In genomic region chr17:19013806-19014627, GRCh38 we compare ENCODE assay signal across 18 cellular contexts. TPM values are rescaled to one million over a fixed set of nuclear protein-coding genes. Genes with fewer than 3 reads are reported as not detected.
DNase-seq lines count a peak whose midpoint lies in the region; ATAC-seq, FAIRE-seq and TF ChIP-seq lines count a peak whose summit lies in the region.
"Had no signal": no experiment of that assay in that cellular context is flagged by ENCODE, and none has a peak within 500 bp of the region (broad histone marks: within the 10 kb centered on the region; RNA-seq: fewer than 3 reads in every experiment).

No MANE protein-coding gene starts in this region.

- no peak for TF ChIP-seq CTCF in K562 (IDR thresholded peaks at IDR 0.05 in 2 of 3, conservative IDR thresholded peaks at IDR 0.05 in 1 of 3; ENCODE audit: insufficient read depth in 2 of 3, low read depth in 1 of 3, low read length in 3 of 3)
- TF ChIP-seq CTCF in keratinocyte (optimal IDR thresholded peaks at IDR 0.05 in 1 of 3, IDR thresholded peaks at IDR 0.05 in 1 of 3, conservative IDR thresholded peaks at IDR 0.05 in 1 of 3; ENCODE audit: extremely low read depth in 1 of 3, insufficient read depth in 2 of 3, low read length in 3 of 3) = no peak
- TF ChIP-seq CTCF in endodermal cell (conservative IDR thresholded peaks at IDR 0.05) = no peak

- H3K27ac ChIP-seq in GM23248 (no peak overlapping the region), K562 (ENCODE audit: extremely low read depth, low read depth, low read length) (no peak overlapping the region), keratinocyte (ENCODE audit: control insufficient read depth, insufficient read depth, low read length) (no peak overlapping the region), endodermal cell (ENCODE audit: low read depth, low read length) (no peak overlapping the region)
- H3K27ac ChIP-seq: BLaER1 had no signal

- H2AFZ ChIP-seq in GM23248 = no peak overlapping the region
- H2AFZ ChIP-seq in K562 (ENCODE audit: low read depth, low read length) = no peak overlapping the region
- no peak overlapping the region for H2AFZ ChIP-seq in keratinocyte (ENCODE audit: control insufficient read depth, low read length)

- no peak overlapping the region for H3K4me3 Mint-ChIP-seq in stimulated activated naive B cell treated with anti-CD40 and anti-IgM and Interleukin-4, amounts not matched to agents 10 μg/mL and 1 μg/mL and 100 μg/mL, for 72 hours
- no peak overlapping the region for H3K4me3 Mint-ChIP-seq in endodermal cell
- H3K4me3 Mint-ChIP-seq: CD8-positive, alpha-beta memory T cell; HFFc6 had no signal

- H3K36me3 Mint-ChIP-seq in stimulated activated naive B cell treated with anti-CD40 and anti-IgM and Interleukin-4, amounts not matched to agents 10 μg/mL and 1 μg/mL and 100 μg/mL, for 72 hours = peaks cover 3 to 5% of the 10 kb centered on the region in 2 donors
- H3K36me3 Mint-ChIP-seq in endodermal cell (ENCODE audit: low read depth) = no peaks in the 10 kb centered on the region

- dilution Hi-C loops in keratinocyte (cut with MboI; ENCODE audit: extremely low pct_ligation_motif_present, low sequenced_read_pairs) = no loop called here

- H3K4me2 ChIP-seq in GM23248 (ENCODE audit: unreplicated experiment) (no peak overlapping the region), K562 (ENCODE audit: insufficient read depth, low read length) (no peak overlapping the region), keratinocyte (ENCODE audit: control insufficient read depth, extremely low read depth, insufficient read depth, low read depth, low read length) (peak overlapping the region; percentile 23)
- H3K4me2 ChIP-seq: BLaER1 had no signal

- no peak overlapping the region for H3K4me3 ChIP-seq in GM23248
- H3K4me3 ChIP-seq in K562 = no peak overlapping the region
- no peak overlapping the region for H3K4me3 ChIP-seq in keratinocyte (ENCODE audit: control insufficient read depth in 2 of 3, extremely low read depth in 1 of 3, insufficient read depth in 2 of 3, low read depth in 1 of 3, low read length in 3 of 3)
- no peak overlapping the region for H3K4me3 ChIP-seq in endodermal cell (ENCODE audit: low read length)
- H3K4me3 ChIP-seq: BLaER1, MG63 had no signal

- H3K27me3 ChIP-seq in GM23248 (replicated peaks; ENCODE audit: insufficient read depth) = no peaks in the 10 kb centered on the region
- H3K27me3 ChIP-seq in K562 (ENCODE audit: control insufficient read depth in 2 of 2, insufficient read depth in 2 of 2, low read length in 2 of 2) = no peaks in the 10 kb centered on the region
- no peaks in the 10 kb centered on the region for H3K27me3 ChIP-seq in keratinocyte (ENCODE audit: control insufficient read depth, extremely low read depth, insufficient read depth, low read length)
- H3K27me3 ChIP-seq in endodermal cell (ENCODE audit: control insufficient read depth, insufficient read depth, low read length, poor library complexity, severe bottlenecking) = no peaks in the 10 kb centered on the region
- H3K27me3 ChIP-seq: BLaER1, MG63 had no signal

- TF ChIP-seq RAD21 in K562 (CRISPR knock-in tag; conservative IDR thresholded peaks at IDR 0.05 in 1 of 2, IDR thresholded peaks at IDR 0.05 in 1 of 2) = no peak

- peaks cover 15 to 37% of the 10 kb centered on the region in 2 donors for H3K4me1 Mint-ChIP-seq in stimulated activated naive B cell treated with anti-CD40 and anti-IgM and Interleukin-4, amounts not matched to agents 10 μg/mL and 1 μg/mL and 100 μg/mL, for 72 hours
- H3K4me1 Mint-ChIP-seq in endodermal cell = peaks cover 21% of the 10 kb centered on the region

- no TSS peak for BruUV-seq in K562 (replicated peaks; lab: Mats Ljungman, UMichigan)

- 91 to 93% methylated on average over 11 of the region's 11 CpGs for WGBS in GM23248 (ENCODE audit: low coverage in 1 of 2, low lambda C conversion rate in 2 of 2, missing lambda C conversion rate in 2 of 2), 2 experiments
- WGBS in K562 (ENCODE audit: insufficient coverage, low coverage, missing lambda C conversion rate) = 41% methylated on average over 9 of the region's 11 CpGs
- WGBS in endodermal cell (ENCODE audit: insufficient coverage in 1 of 2, insufficient read length in 1 of 2), 2 experiments = 85 to 100% methylated on average over 4 to 11 of the region's 11 CpGs

- H3K27ac Mint-ChIP-seq in stimulated activated naive B cell treated with anti-CD40 and anti-IgM and Interleukin-4, amounts not matched to agents 10 μg/mL and 1 μg/mL and 100 μg/mL, for 72 hours = peak overlapping the region; percentile 20
- no peak overlapping the region for H3K27ac Mint-ChIP-seq in endodermal cell
- H3K27ac Mint-ChIP-seq: HFFc6 had no signal

- in situ Hi-C loops in GM23248 (cut with MboI) (no loop called here), K562 (cut with MboI) (no loop called here)

- H3F3A ChIP-seq in GM23248 (ENCODE audit: insufficient read depth) = no peaks in the 10 kb centered on the region

- no peaks in the 10 kb centered on the region for H3K9me3 Mint-ChIP-seq in stimulated activated naive B cell treated with anti-CD40 and anti-IgM and Interleukin-4, amounts not matched to agents 10 μg/mL and 1 μg/mL and 100 μg/mL, for 72 hours
- no peaks in the 10 kb centered on the region for H3K9me3 Mint-ChIP-seq in endodermal cell
- H3K9me3 Mint-ChIP-seq: CD8-positive, alpha-beta memory T cell; HFFc6 had no signal

- H3K36me3 ChIP-seq in GM23248 (ENCODE audit: low read depth) (no peaks in the 10 kb centered on the region), K562 (ENCODE audit: control insufficient read depth, insufficient read depth, low read length) (no peaks in the 10 kb centered on the region), keratinocyte (ENCODE audit: control insufficient read depth in 2 of 2, extremely low read depth in 1 of 2, insufficient read depth in 2 of 2, low read length in 2 of 2) (no peaks in the 10 kb centered on the region), endodermal cell (ENCODE audit: control insufficient read depth, insufficient read depth, low read length) (no peaks in the 10 kb centered on the region)
- H3K36me3 ChIP-seq: BLaER1, MG63 had no signal

- no peaks in the 10 kb centered on the region for H3K9me2 ChIP-seq in GM23248 (ENCODE audit: insufficient read depth)

- intact Hi-C loops in K562 (cut with micrococcal nuclease) = no loop called here

- H3K9ac ChIP-seq in GM23248 (no peak overlapping the region), K562 (ENCODE audit: insufficient read depth in 1 of 2, low read depth in 2 of 2, low read length in 2 of 2) (no peak overlapping the region), keratinocyte (ENCODE audit: control insufficient read depth, extremely low read depth, insufficient read depth, low read length) (no peak overlapping the region), endodermal cell (ENCODE audit: extremely low read depth, low read length, poor library complexity, severe bottlenecking) (no peak overlapping the region)
- H3K9ac ChIP-seq: BLaER1 had no signal

- TF ChIP-seq EP300 in K562 (IDR thresholded peaks at IDR 0.05; ENCODE audit: low read length) = no peak

- H3K79me2 ChIP-seq in GM23248 (ENCODE audit: insufficient read depth) (no peaks in the 10 kb centered on the region), K562 (ENCODE audit: control insufficient read depth, insufficient read depth, low read length) (no peaks in the 10 kb centered on the region), keratinocyte (ENCODE audit: control insufficient read depth, insufficient read depth, low read length) (no peaks in the 10 kb centered on the region)

- TF ChIP-seq POLR2A in K562 (conservative IDR thresholded peaks at IDR 0.05) = no peak

- no peaks in the 10 kb centered on the region for H3K9me3 ChIP-seq in GM23248 (ENCODE audit: low read depth)
- H3K9me3 ChIP-seq in K562 (replicated peaks; ENCODE audit: control insufficient read depth, insufficient read depth, low read depth, low read length) = no peaks in the 10 kb centered on the region
- H3K9me3 ChIP-seq in keratinocyte (ENCODE audit: control insufficient read depth, low read depth, low read length) = no peaks in the 10 kb centered on the region
- H3K9me3 ChIP-seq in endodermal cell (ENCODE audit: control insufficient read depth, low read length) = no peaks in the 10 kb centered on the region
- H3K9me3 ChIP-seq: BLaER1, MG63 had no signal

- H3K9me1 ChIP-seq in K562 (ENCODE audit: control insufficient read depth, insufficient read depth, low read length) = no peaks in the 10 kb centered on the region
- no peaks in the 10 kb centered on the region for H3K9me1 ChIP-seq in keratinocyte (ENCODE audit: control insufficient read depth, extremely low read depth, insufficient read depth, low read length)

- POLR2A ChIA-PET in K562 (lab: Yijun Ruan, JAX) = no interaction called here

- peak; percentile 60 for DNase-seq in GM23248
- DNase-seq in K562 (ENCODE audit: extremely low read depth in 1 of 4, low spot score in 3 of 4) = no peak
- DNase-seq in keratinocyte (ENCODE audit: low read depth, low spot score) = no peak
- DNase-seq in stimulated activated naive B cell treated with anti-CD40 and anti-IgM and Interleukin-4, amounts not matched to agents 10 μg/mL and 1 μg/mL and 100 μg/mL, for 72 hours = no peak
- no peak for DNase-seq in activated CD8-positive, alpha-beta memory T cell treated with anti-CD3 and anti-CD28 coated beads, Interleukin-2, amount 50 U/mL, for 4 hours
- no peak for DNase-seq in endodermal cell
- DNase-seq: CD8-positive, alpha-beta memory T cell; DMS79; GOT3; HFFc6; MG63; NCI-H1092; NCI-H146; NCI-H2081; NCI-H510A treated with DMSO at 0.1 percent for 48 hours had no signal

- H3K27me3 Mint-ChIP-seq in stimulated activated naive B cell treated with anti-CD40 and anti-IgM and Interleukin-4, amounts not matched to agents 10 μg/mL and 1 μg/mL and 100 μg/mL, for 72 hours = peaks cover 3 to 6% of the 10 kb centered on the region in 2 donors
- no peaks in the 10 kb centered on the region for H3K27me3 Mint-ChIP-seq in endodermal cell (ENCODE audit: insufficient read depth)

- CTCF ChIA-PET in K562 (lab: Yijun Ruan, JAX; ENCODE audit: low intra/inter-chr PET ratio) = no interaction called here

- FAIRE-seq in K562 (lab: Jason Lieb, UNC) = no peak
- FAIRE-seq in keratinocyte (lab: Jason Lieb, UNC) = no peak
- FAIRE-seq: D721Med had no signal

- ATAC-seq in K562 = no peak
- no peak for ATAC-seq in stimulated activated naive B cell treated with anti-CD40 and anti-IgM and Interleukin-4, amounts not matched to agents 10 μg/mL and 1 μg/mL and 100 μg/mL, for 72 hours (replicated peaks)
- ATAC-seq in GM21360 (IDR thresholded peaks at IDR 0.05; ENCODE audit: unreplicated experiment) = no peak

- H4K20me1 ChIP-seq in GM23248 (ENCODE audit: insufficient read depth) (no peaks in the 10 kb centered on the region), K562 (replicated peaks; ENCODE audit: control insufficient read depth, insufficient read depth, low read length) (no peaks in the 10 kb centered on the region), keratinocyte (ENCODE audit: control insufficient read depth, extremely low read depth, insufficient read depth, low read length) (no peaks in the 10 kb centered on the region)

- H3K4me1 ChIP-seq in GM23248 (ENCODE audit: insufficient read depth) (0 out of 2 replicates have a peak, but pooled peaks cover 6% of the 10 kb centered on the region), K562 (replicated peaks in 1 of 2; ENCODE audit: control insufficient read depth in 2 of 2, insufficient read depth in 2 of 2, low read length in 2 of 2) (peaks cover 0 to 20% of the 10 kb centered on the region in 2 experiments; a peak in 3 of 5 replicates), keratinocyte (ENCODE audit: control insufficient read depth, extremely low read depth, insufficient read depth, low read length) (peaks cover 40% of the 10 kb centered on the region), endodermal cell (ENCODE audit: control insufficient read depth, insufficient read depth, low read length) (no peaks in the 10 kb centered on the region)

RNA-seq across cellular contexts. Expression of gene FAM83G, which starts 9.5 kb away (rescaled TPM):
- total RNA-seq in GM23248 (2014; rRNA removed; shearing (Covaris generic)) = 26.2 and 27.7 TPM in 2 replicates
- polyA plus RNA-seq in GM23248 (2016; fragmentation: Nextera tagmentation; extraction: Ambion mirVana) (8.9 and 9.3 TPM in 2 replicates), K562 (2011; rRNA removed) (3.4 and 4.2 TPM in 2 replicates), K562 (2014; fragmentation: Illumina TruSeq; extraction: Trizol) (4.8 and 6.5 TPM in 2 replicates), K562 (2014; fragmentation: Nextera tagmentation; extraction: Ambion mirVana) (under 1 TPM in 1 of 2 experiments, not detected in 1; 0.04 TPM), K562 (2014; rRNA removed) (5.5 and 5.7 TPM in 2 replicates), keratinocyte (23.2 to 29.8 TPM (median 23.7 TPM) in 3 replicates)
- 8.8 and 26.9 TPM in 2 replicates for total RNA-seq in K562 (2011; cell fraction: chromatin; rRNA removed; ENCODE audit: low replicate concordance)
- 22.8 and 25.7 TPM in 2 replicates for total RNA-seq in K562 (2011; cell fraction: nucleolus; rRNA removed)
- total RNA-seq in K562 (2011; cell fraction: nucleoplasm; rRNA removed) = 11.5 and 13.5 TPM in 2 replicates
- total RNA-seq in K562 (2014; rRNA removed) (7.6 and 12.9 TPM in 2 replicates), K562 (2014; rRNA removed; fragmentation: Illumina TruSeq; extraction: Trizol) (1.9 and 2.3 TPM in 2 replicates), K562 (2015; rRNA removed; fragmentation: Illumina TruSeq; extraction: Trizol) (4.2 and 5.6 TPM in 2 replicates), K562 (2021) (9.1 and 10.3 TPM in 2 replicates), endodermal cell (10 to 100 TPM; 24.2 to 27.0 TPM)
- 3.5 and 6.6 TPM in 2 replicates for polyA plus RNA-seq in K562 (2011; cell fraction: cytosol; rRNA removed)
- polyA plus RNA-seq in K562 (2011; cell fraction: nucleus; rRNA removed) = 9.7 and 20.5 TPM in 2 replicates
- polyA plus RNA-seq in K562 (2012) = 4.2 and 5.3 TPM in 2 replicates
- polyA minus RNA-seq in K562 (2011; rRNA and poly(A)+ RNA removed) = 3.2 and 4.8 TPM in 2 replicates
- 5.2 and 5.4 TPM in 2 replicates for polyA minus RNA-seq in K562 (2011; cell fraction: cytosol; rRNA and poly(A)+ RNA removed)
- 7.1 and 7.9 TPM in 2 replicates for polyA minus RNA-seq in K562 (2011; cell fraction: nucleus; rRNA and poly(A)+ RNA removed)
- 17.7 TPM for polyA plus RNA-seq in keratinocyte (2011; ENCODE audit: low read depth)
- 15.2 and 25.5 TPM in 2 replicates for polyA plus RNA-seq in keratinocyte (2011; cell fraction: cytosol; rRNA removed)
- 57.1 and 69.8 TPM in 2 replicates for polyA plus RNA-seq in keratinocyte (2011; cell fraction: nucleus; rRNA removed)
- polyA plus RNA-seq in keratinocyte (2012; ENCODE audit: low replicate concordance) = 30.2 and 48.6 TPM in 2 replicates
- polyA minus RNA-seq in keratinocyte = 29.1 to 51.3 TPM (median 33.1 TPM) in 3 replicates
- 58.1 TPM for polyA minus RNA-seq in keratinocyte (2011; cell fraction: cytosol; rRNA and poly(A)+ RNA removed)
- 67.7 and 69.3 TPM in 2 replicates for polyA minus RNA-seq in keratinocyte (2011; cell fraction: nucleus; rRNA and poly(A)+ RNA removed)
- 6.2 TPM for polyA plus RNA-seq in endodermal cell (2013, experiment 1 of 2)
- polyA plus RNA-seq in endodermal cell (2013, experiment 2 of 2) = 6.5 TPM

RNA-seq across cellular contexts. Expression of gene GRAP, which starts 32.7 kb away (rescaled TPM):
- total RNA-seq in GM23248 (2014; rRNA removed; shearing (Covaris generic)) = not detected in 2 replicates
- polyA plus RNA-seq in GM23248 (2016; fragmentation: Nextera tagmentation; extraction: Ambion mirVana) = not detected in 2 replicates
- not detected in 2 replicates for total RNA-seq in K562 (2011; cell fraction: chromatin; rRNA removed; ENCODE audit: low replicate concordance)
- total RNA-seq in K562 (2011; cell fraction: nucleolus; rRNA removed) = 0.17 and 0.79 TPM in 2 replicates
- not detected in 2 replicates for total RNA-seq in K562 (2011; cell fraction: nucleoplasm; rRNA removed)
- total RNA-seq in K562 (2014; rRNA removed) = not detected in 2 replicates
- total RNA-seq in K562 (2014; rRNA removed; fragmentation: Illumina TruSeq; extraction: Trizol) = not detected in 2 replicates
- 0.11 TPM in 1 of 2 replicates, not detected in the other for total RNA-seq in K562 (2015; rRNA removed; fragmentation: Illumina TruSeq; extraction: Trizol)
- total RNA-seq in K562 (2021) = 0.07 and 0.27 TPM in 2 replicates
- polyA plus RNA-seq in K562 (2011; rRNA removed) = 0.05 and 0.07 TPM in 2 replicates
- polyA plus RNA-seq in K562 (2011; cell fraction: cytosol; rRNA removed) = 0.04 and 0.07 TPM in 2 replicates
- 0.37 TPM in 1 of 2 replicates, not detected in the other for polyA plus RNA-seq in K562 (2011; cell fraction: nucleus; rRNA removed)
- 0.29 TPM in 1 of 2 replicates, not detected in the other for polyA plus RNA-seq in K562 (2012)
- polyA plus RNA-seq in K562 (2014; fragmentation: Illumina TruSeq; extraction: Trizol) = not detected in 2 replicates
- not detected for polyA plus RNA-seq in K562 (2014; fragmentation: Nextera tagmentation; extraction: Ambion mirVana)
- 0.41 TPM in 1 of 2 replicates, not detected in the other for polyA plus RNA-seq in K562 (2014; rRNA removed)
- polyA minus RNA-seq in K562 (2011; rRNA and poly(A)+ RNA removed) = not detected in 2 replicates
- polyA minus RNA-seq in K562 (2011; cell fraction: cytosol; rRNA and poly(A)+ RNA removed) = not detected in 2 replicates
- 0.27 TPM in 1 of 2 replicates, not detected in the other for polyA minus RNA-seq in K562 (2011; cell fraction: nucleus; rRNA and poly(A)+ RNA removed)
- polyA plus RNA-seq in keratinocyte = 0.02 to 0.05 TPM (median 0.03 TPM) in 3 replicates
- not detected for polyA plus RNA-seq in keratinocyte (2011; ENCODE audit: low read depth)
- polyA plus RNA-seq in keratinocyte (2011; cell fraction: cytosol; rRNA removed) = 0.04 TPM in 1 of 2 replicates, not detected in the other
- 0.12 TPM in 1 of 2 replicates, not detected in the other for polyA plus RNA-seq in keratinocyte (2011; cell fraction: nucleus; rRNA removed)
- not detected in 2 replicates for polyA plus RNA-seq in keratinocyte (2012; ENCODE audit: low replicate concordance)
- polyA minus RNA-seq in keratinocyte = not detected in 3 replicates
- not detected for polyA minus RNA-seq in keratinocyte (2011; cell fraction: cytosol; rRNA and poly(A)+ RNA removed)
- not detected in 2 replicates for polyA minus RNA-seq in keratinocyte (2011; cell fraction: nucleus; rRNA and poly(A)+ RNA removed)
- total RNA-seq in endodermal cell = under 1 TPM in 1 of 2 donors, not detected in 1; 0.15 TPM
- 1.1 TPM for polyA plus RNA-seq in endodermal cell (2013, experiment 1 of 2)
- polyA plus RNA-seq in endodermal cell (2013, experiment 2 of 2) = 0.33 TPM
